ENCODE assay signal across 8 cellular contexts in genomic region chr22:29503811-29504372, GRCh38. TPM values are rescaled to one million over a fixed set of nuclear protein-coding genes. Genes with fewer than 3 reads are reported as not detected.
DNase-seq lines count a peak whose midpoint lies in the region; ATAC-seq and TF ChIP-seq lines count a peak whose summit lies in the region.

No MANE protein-coding gene starts in this region.

- peak; percentile 91 for DNase-seq in NCI-H2171 treated with DMSO at 0.1 percent for 48 hours (lab: John Stamatoyannopoulos, UW)
- peak; percentile 82 for DNase-seq in mesenchymal stem cell
- DNase-seq in coronary artery (ENCODE audit: low spot score): no peak
- no peak for DNase-seq in activated CD4-positive, alpha-beta T cell treated with anti-CD3 and anti-CD28 coated beads, Interleukin-2, amount 50 U/mL, for 4 hours
- no peak for DNase-seq in NCI-H774 (lab: John Stamatoyannopoulos, UW)

- no peak overlapping the region for H2BK12ac ChIP-seq in mesenchymal stem cell (ENCODE audit: low read length in 2 of 2)

- 66% methylated on average over 7 of the region's 7 CpGs for WGBS in mesenchymal stem cell

- H3K9ac ChIP-seq in BLaER1 treated with 17β-estradiol and CSF1 and Interleukin-3, amounts not matched to agents 10 nM and 100 nM: peak overlapping the region in 5 of 11 experiments; percentile 19 to 52 (median 22); a peak in 5 of 22 replicates
- peak overlapping the region; percentile 72 for H3K9ac ChIP-seq in mesenchymal stem cell (ENCODE audit: low read length)

- H3K9me3 ChIP-seq in BLaER1 treated with 17β-estradiol and CSF1 and Interleukin-3, amounts not matched to agents 10 nM and 100 nM (replicated peaks in 1 of 11): no peaks in the 10 kb centered on the region
- no peaks in the 10 kb centered on the region for H3K9me3 ChIP-seq in mesenchymal stem cell (ENCODE audit: control insufficient read depth, low read length)

- H2AK5ac ChIP-seq in mesenchymal stem cell (ENCODE audit: low read length, severe bottlenecking): peak overlapping the region; percentile 9

- H2BK15ac ChIP-seq in mesenchymal stem cell (ENCODE audit: low read depth, poor library complexity, severe bottlenecking): peak overlapping the region; percentile 15

- H4K91ac ChIP-seq in mesenchymal stem cell (ENCODE audit: low read length): no peak overlapping the region

- H3K18ac ChIP-seq in mesenchymal stem cell (ENCODE audit: low read depth in 1 of 2, low read length in 2 of 2): peak overlapping the region in 1 of 2 experiments; percentile 95

- H3K14ac ChIP-seq in mesenchymal stem cell (ENCODE audit: low read length in 2 of 2): no peak overlapping the region

- no peak overlapping the region for H2BK120ac ChIP-seq in mesenchymal stem cell (ENCODE audit: low read depth, low read length)

- no peak overlapping the region for H3K4ac ChIP-seq in mesenchymal stem cell (ENCODE audit: low read depth in 1 of 2, low read length in 2 of 2)

- no peak overlapping the region for H2BK5ac ChIP-seq in mesenchymal stem cell (ENCODE audit: low read depth, low read length, poor library complexity, severe bottlenecking)

- H3K79me1 ChIP-seq in mesenchymal stem cell (replicated peaks; ENCODE audit: low read length, poor library complexity, severe bottlenecking): peaks cover 3% of the 10 kb centered on the region

- no peak overlapping the region for H2AFZ ChIP-seq in mesenchymal stem cell (ENCODE audit: low read depth, low read length)

- H3K36me3 ChIP-seq in BLaER1 treated with 17β-estradiol and CSF1 and Interleukin-3, amounts not matched to agents 10 nM and 100 nM: peaks cover 46 to 93% (median 68%) of the 10 kb centered on the region in 11 experiments
- H3K36me3 ChIP-seq in mesenchymal stem cell (ENCODE audit: control insufficient read depth in 1 of 2, insufficient read depth in 2 of 2, low read depth in 1 of 2, low read length in 2 of 2): peaks cover 34 to 52% of the 10 kb centered on the region in 2 experiments

- no peak overlapping the region for H3K4me3 ChIP-seq in BLaER1 treated with 17β-estradiol and CSF1 and Interleukin-3, amounts not matched to agents 10 nM and 100 nM
- H3K4me3 ChIP-seq in mesenchymal stem cell (ENCODE audit: insufficient read depth in 1 of 2, low read depth in 1 of 2, low read length in 2 of 2): no peak overlapping the region
- no peak overlapping the region for H3K4me3 ChIP-seq in coronary artery

- no peak for ATAC-seq in GM21528 (IDR thresholded peaks at IDR 0.05; ENCODE audit: low FRiP score, unreplicated experiment)

- H3K23ac ChIP-seq in mesenchymal stem cell (ENCODE audit: low read length in 2 of 2): no peak overlapping the region

- peak overlapping the region in 2 of 11 experiments; percentile 7 to 17; a peak in 4 of 22 replicates for H3K27ac ChIP-seq in BLaER1 treated with 17β-estradiol and CSF1 and Interleukin-3, amounts not matched to agents 10 nM and 100 nM
- H3K27ac ChIP-seq in cingulate gyrus (ENCODE audit: low read depth, low read length): peak overlapping the region; percentile 29
- peak overlapping the region; percentile 30 for H3K27ac ChIP-seq in mesenchymal stem cell (ENCODE audit: low read length, poor library complexity, severe bottlenecking)
- H3K27ac ChIP-seq in coronary artery: no peak overlapping the region

- peaks cover 0 to 11% (median 0%) of the 10 kb centered on the region in 11 experiments; a peak in 3 of 22 replicates for H4K20me1 ChIP-seq in BLaER1 treated with 17β-estradiol and CSF1 and Interleukin-3, amounts not matched to agents 10 nM and 100 nM

- peaks cover 0 to 17% (median 7%) of the 10 kb centered on the region in 10 experiments; a peak in 11 of 20 replicates for H3K4me1 ChIP-seq in BLaER1 treated with 17β-estradiol and CSF1 and Interleukin-3, amounts not matched to agents 10 nM and 100 nM
- peaks cover 4% of the 10 kb centered on the region for H3K4me1 ChIP-seq in mesenchymal stem cell (ENCODE audit: control insufficient read depth, insufficient read depth, low read depth, low read length)

- no peaks in the 10 kb centered on the region for H3K27me3 ChIP-seq in BLaER1 treated with 17β-estradiol and CSF1 and Interleukin-3, amounts not matched to agents 10 nM and 100 nM
- no peaks in the 10 kb centered on the region for H3K27me3 ChIP-seq in mesenchymal stem cell (ENCODE audit: control insufficient read depth in 1 of 2, insufficient read depth in 1 of 2, low read length in 2 of 2)

- H4K8ac ChIP-seq in mesenchymal stem cell (ENCODE audit: low read length): peak overlapping the region; percentile 87

- TF ChIP-seq CTCF in coronary artery (IDR thresholded peaks at IDR 0.05): no peak

- peak overlapping the region in 6 of 11 experiments; percentile 15 to 61 (median 40); a peak in 11 of 22 replicates for H3K4me2 ChIP-seq in BLaER1 treated with 17β-estradiol and CSF1 and Interleukin-3, amounts not matched to agents 10 nM and 100 nM
- H3K4me2 ChIP-seq in mesenchymal stem cell (ENCODE audit: low read length, poor library complexity, severe bottlenecking): no peak overlapping the region

RNA-seq across cellular contexts. Expression of gene NEFH, which starts 23.9 kb away (rescaled TPM):
- 1.5 TPM for polyA plus RNA-seq in mesenchymal stem cell (2013, experiment 1 of 2)
- 1.4 TPM for polyA plus RNA-seq in mesenchymal stem cell (2013, experiment 2 of 2)

RNA-seq across cellular contexts. Expression of gene THOC5, which starts 49.7 kb away (rescaled TPM):
- polyA plus RNA-seq in mesenchymal stem cell (2013, experiment 1 of 2): 32.8 TPM
- 35.4 TPM for polyA plus RNA-seq in mesenchymal stem cell (2013, experiment 2 of 2)

Comparison
In these comparisons a context has a peak if more than half of its experiments do, and no peak if none do; other contexts are left out.
1. H3K27ac ChIP-seq: peak in cingulate gyrus (single experiment) and mesenchymal stem cell (single experiment); none in coronary artery (0 of 2).
2. DNase-seq: peak in NCI-H2171 treated with DMSO at 0.1 percent for 48 hours (single experiment) and mesenchymal stem cell (single experiment); none in coronary artery (single experiment), activated CD4-positive, alpha-beta T cell treated with anti-CD3 and anti-CD28 coated beads, Interleukin-2, amount 50 U/mL, for 4 hours (0 of 2) and NCI-H774 (single experiment).